In genomic region chr9:38035873-38036272, GRCh38 we compare ENCODE assay signal across 1 cellular context.
TF ChIP-seq lines count a peak whose summit lies in the region.

No MANE protein-coding gene starts in this region.

TF ChIP-seq in HepG2, 621 proteins besides CTCF, POLR2A, EP300 and RAD21 (continued from another document and continues in another):
- TF ChIP-seq THRA (CRISPR knock-in tag; IDR thresholded peaks at IDR 0.05; ENCODE audit: borderline replicate concordance) (no peak), PLRG1 (conservative IDR thresholded peaks at IDR 0.05) (no peak), TCF7 (IDR thresholded peaks at IDR 0.05; ENCODE audit: low read depth) (no peak), ZNF343 (CRISPR knock-in tag; IDR thresholded peaks at IDR 0.05) (no peak), ZNF7 (CRISPR knock-in tag; IDR thresholded peaks at IDR 0.05) (no peak), CERS6 (CRISPR knock-in tag; IDR thresholded peaks at IDR 0.05) (no peak), ZNF143 (CRISPR knock-in tag; IDR thresholded peaks at IDR 0.05) (no peak), ZNF792 (CRISPR knock-in tag; IDR thresholded peaks at IDR 0.05) (no peak), BHLHE40 (IDR thresholded peaks at IDR 0.05; ENCODE audit: low read length) (no peak), IRF1 (CRISPR knock-in tag; IDR thresholded peaks at IDR 0.05; ENCODE audit: low read depth) (no peak), ZNF549 (CRISPR knock-in tag; IDR thresholded peaks at IDR 0.05) (no peak), TFE3 (CRISPR knock-in tag; IDR thresholded peaks at IDR 0.05) (no peak), ZNF501 (CRISPR knock-in tag; IDR thresholded peaks at IDR 0.05) (no peak), POGZ (CRISPR knock-in tag; IDR thresholded peaks at IDR 0.05) (no peak), EEA1 (CRISPR knock-in tag; IDR thresholded peaks at IDR 0.05; ENCODE audit: borderline replicate concordance) (no peak), ZNF3 (CRISPR knock-in tag; IDR thresholded peaks at IDR 0.05) (no peak), CEBPB (IDR thresholded peaks at IDR 0.05; ENCODE audit: borderline replicate concordance, low read depth, low read length) (0 out of 2 replicates have a peak, but pooled peaks have one; percentile 37), YEATS2 (CRISPR knock-in tag; IDR thresholded peaks at IDR 0.05; ENCODE audit: borderline replicate concordance) (no peak), ZNF326 (CRISPR knock-in tag; IDR thresholded peaks at IDR 0.05; ENCODE audit: borderline replicate concordance) (no peak), MAFK (conservative IDR thresholded peaks at IDR 0.05 in 1 of 2, IDR thresholded peaks at IDR 0.05 in 1 of 2; ENCODE audit: low read length in 2 of 2) (no peak), ZNF101 (CRISPR knock-in tag; IDR thresholded peaks at IDR 0.05; ENCODE audit: borderline replicate concordance, low read depth) (no peak), HDAC1 (CRISPR knock-in tag; IDR thresholded peaks at IDR 0.05) (no peak), ATF3 (CRISPR knock-in tag; IDR thresholded peaks at IDR 0.05) (peak; percentile 62; the same call in 1 of the 2 replicates), ZNF550 (CRISPR knock-in tag; IDR thresholded peaks at IDR 0.05; ENCODE audit: borderline replicate concordance) (no peak), HES4 (CRISPR knock-in tag; IDR thresholded peaks at IDR 0.05; ENCODE audit: borderline replicate concordance) (no peak), CEBPZ (IDR thresholded peaks at IDR 0.05; ENCODE audit: low read length) (no peak), PRDM4 (CRISPR knock-in tag; IDR thresholded peaks at IDR 0.05; ENCODE audit: borderline replicate concordance) (no peak), JUND (CRISPR knock-in tag; IDR thresholded peaks at IDR 0.05) (no peak; the same call in 1 of the 2 replicates), ATF7-NPFF (CRISPR knock-in tag; IDR thresholded peaks at IDR 0.05; ENCODE audit: low read depth) (no peak), XRCC5 (optimal IDR thresholded peaks at IDR 0.05; ENCODE audit: low read length) (peak; percentile 43), HHEX (CRISPR knock-in tag; IDR thresholded peaks at IDR 0.05) (no peak), JARID2 (CRISPR knock-in tag; IDR thresholded peaks at IDR 0.05; ENCODE audit: insufficient replicate concordance) (no peak), ZNF547 (CRISPR knock-in tag; IDR thresholded peaks at IDR 0.05) (no peak), PATZ1 (CRISPR knock-in tag; IDR thresholded peaks at IDR 0.05) (no peak), NFYC (CRISPR knock-in tag; IDR thresholded peaks at IDR 0.05) (no peak), ATF6 (CRISPR knock-in tag; conservative IDR thresholded peaks at IDR 0.05) (no peak), ZNF33B (CRISPR knock-in tag; IDR thresholded peaks at IDR 0.05) (no peak), HDAC2 (CRISPR knock-in tag; IDR thresholded peaks at IDR 0.05) (0 out of 2 replicates have a peak, but pooled peaks have one; percentile 22), POGK (CRISPR knock-in tag; conservative IDR thresholded peaks at IDR 0.05) (no peak), GTF3A (CRISPR knock-in tag; conservative IDR thresholded peaks at IDR 0.05) (no peak), FOXP1 (IDR thresholded peaks at IDR 0.05) (no peak), FOXP1 (CRISPR knock-in tag; IDR thresholded peaks at IDR 0.05) (no peak), ZNF605 (CRISPR knock-in tag; IDR thresholded peaks at IDR 0.05) (no peak), RARA (CRISPR knock-in tag; IDR thresholded peaks at IDR 0.05) (0 out of 2 replicates have a peak, but pooled peaks have one; percentile 38), ETV5 (CRISPR knock-in tag; IDR thresholded peaks at IDR 0.05; ENCODE audit: borderline replicate concordance) (peak; percentile 87; the same call in 1 of the 2 replicates), ZNF10 (CRISPR knock-in tag; IDR thresholded peaks at IDR 0.05; ENCODE audit: borderline replicate concordance, low read depth) (no peak), ZNF510 (CRISPR knock-in tag; IDR thresholded peaks at IDR 0.05; ENCODE audit: low read depth) (no peak), ZMYM4 (CRISPR knock-in tag; IDR thresholded peaks at IDR 0.05) (no peak), ZNF230 (CRISPR knock-in tag; IDR thresholded peaks at IDR 0.05) (no peak), NFIC (IDR thresholded peaks at IDR 0.05; ENCODE audit: low read length) (no peak), ADNP (CRISPR knock-in tag; IDR thresholded peaks at IDR 0.05) (no peak), ZNF878 (CRISPR knock-in tag; IDR thresholded peaks at IDR 0.05) (0 out of 2 replicates have a peak, but pooled peaks have one; percentile 31), ZNF317 (CRISPR knock-in tag; IDR thresholded peaks at IDR 0.05) (no peak)
